ENCODE assay signal across 2 cellular contexts in the genomic region with DNA sequence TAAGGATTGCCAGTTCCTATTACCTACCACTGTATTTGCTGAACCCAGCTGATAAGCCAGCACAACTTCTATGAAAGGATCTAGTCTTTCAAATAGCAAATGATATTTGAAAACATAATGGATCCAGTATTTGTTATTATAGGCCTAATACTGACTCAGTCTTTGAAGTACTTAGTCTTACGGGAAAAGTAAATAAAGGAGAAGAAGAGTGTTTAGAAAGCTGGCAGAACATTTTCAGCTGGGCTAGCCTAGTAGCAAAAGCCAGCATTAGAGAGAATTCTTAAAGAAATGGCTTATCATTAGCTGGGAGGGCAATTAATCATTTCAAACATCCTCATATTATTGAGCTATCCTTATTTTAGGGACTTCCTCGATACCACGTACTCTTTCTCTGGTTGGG.
TF ChIP-seq lines count a peak whose summit lies in the region.

No MANE protein-coding gene starts in this region.

TF ChIP-seq in IMR-90, 13 proteins besides CTCF, POLR2A, EP300 and RAD21:
- TF ChIP-seq RFX5 (IDR thresholded peaks at IDR 0.05; ENCODE audit: low read depth, low read length) (no peak), BHLHE40 (IDR thresholded peaks at IDR 0.05; ENCODE audit: low read depth, low read length) (no peak), NFE2L2 (IDR thresholded peaks at IDR 0.05; ENCODE audit: low read depth, low read length) (no peak), MAFK (IDR thresholded peaks at IDR 0.05; ENCODE audit: low read depth, low read length) (no peak), CHD1 (IDR thresholded peaks at IDR 0.05; ENCODE audit: low read depth, low read length) (no peak), MAZ (IDR thresholded peaks at IDR 0.05; ENCODE audit: borderline replicate concordance, low read depth, low read length) (no peak), USF2 (IDR thresholded peaks at IDR 0.05; ENCODE audit: low read depth, low read length) (no peak), MXI1 (IDR thresholded peaks at IDR 0.05; ENCODE audit: borderline replicate concordance, low read depth, low read length) (no peak), SMC3 (IDR thresholded peaks at IDR 0.05; ENCODE audit: low read depth, low read length) (no peak)
- TF ChIP-seq, protein P1, sequence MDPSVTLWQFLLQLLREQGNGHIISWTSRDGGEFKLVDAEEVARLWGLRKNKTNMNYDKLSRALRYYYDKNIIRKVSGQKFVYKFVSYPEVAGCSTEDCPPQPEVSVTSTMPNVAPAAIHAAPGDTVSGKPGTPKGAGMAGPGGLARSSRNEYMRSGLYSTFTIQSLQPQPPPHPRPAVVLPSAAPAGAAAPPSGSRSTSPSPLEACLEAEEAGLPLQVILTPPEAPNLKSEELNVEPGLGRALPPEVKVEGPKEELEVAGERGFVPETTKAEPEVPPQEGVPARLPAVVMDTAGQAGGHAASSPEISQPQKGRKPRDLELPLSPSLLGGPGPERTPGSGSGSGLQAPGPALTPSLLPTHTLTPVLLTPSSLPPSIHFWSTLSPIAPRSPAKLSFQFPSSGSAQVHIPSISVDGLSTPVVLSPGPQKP (IDR thresholded peaks at IDR 0.05; ENCODE audit: borderline replicate concordance, low read depth, low read length): no peak

TF ChIP-seq in HepG2, 621 proteins besides CTCF, POLR2A, EP300 and RAD21:
- TF ChIP-seq RXRB (CRISPR knock-in tag; IDR thresholded peaks at IDR 0.05; ENCODE audit: borderline replicate concordance) (no peak), ZNF562 (CRISPR knock-in tag; IDR thresholded peaks at IDR 0.05; ENCODE audit: borderline replicate concordance) (no peak), HMG20A (CRISPR knock-in tag; IDR thresholded peaks at IDR 0.05; ENCODE audit: borderline replicate concordance) (no peak), HMGXB3 (CRISPR knock-in tag; IDR thresholded peaks at IDR 0.05; ENCODE audit: borderline replicate concordance) (no peak), SRSF4 (IDR thresholded peaks at IDR 0.05; ENCODE audit: low read depth, low read length, poor library complexity, severe bottlenecking) (no peak), HES4 (CRISPR knock-in tag; IDR thresholded peaks at IDR 0.05; ENCODE audit: borderline replicate concordance) (no peak), DMTF1 (CRISPR knock-in tag; IDR thresholded peaks at IDR 0.05) (no peak), ZNF7 (CRISPR knock-in tag; IDR thresholded peaks at IDR 0.05) (no peak)
